In genomic region chr1:209816923-209817322, GRCh38 we compare ENCODE assay signal across 27 cellular contexts. TPM values are rescaled to one million over a fixed set of nuclear protein-coding genes. Genes with fewer than 3 reads are reported as not detected.
"Had no signal": no experiment of that assay in that cellular context is flagged by ENCODE, and none has a peak within 500 bp of the region (broad histone marks: within the 10 kb centered on the region; RNA-seq: fewer than 3 reads in every experiment).

No MANE protein-coding gene starts in this region.

- H3K9me3 Mint-ChIP-seq: activated CD4-positive, alpha-beta T cell treated with anti-CD3 and anti-CD28 coated beads, Interleukin-2, amount 10 ng/mL, durations not matched to agents 24 days and 14 days; activated CD8-positive, alpha-beta T cell treated with anti-CD3 and anti-CD28 coated beads for 36 hours; activated naive CD4-positive, alpha-beta T cell treated with anti-CD3 and anti-CD28 coated beads, Interleukin-2, amount 50 U/mL, for 24 hours; dendritic cell treated with granulocyte-macrophage colony-stimulating factor and Interleukin-4, amounts not matched to agents 40 ng/mL and 50 ng/mL, for 4 days; naive B cell; stimulated activated naive B cell treated with anti-CD40 and anti-IgM and Interleukin-4, amounts not matched to agents 10 μg/mL and 1 μg/mL and 100 μg/mL, for 72 hours had no signal

- H3K4me3 Mint-ChIP-seq: activated CD4-positive, alpha-beta T cell treated with anti-CD3 and anti-CD28 coated beads, Interleukin-2, amount 10 ng/mL, durations not matched to agents 24 days and 14 days; activated CD8-positive, alpha-beta memory T cell treated with anti-CD3 and anti-CD28 coated beads, Interleukin-2, amount 10 ng/mL, durations not matched to agents 7 days and 5 days; activated CD8-positive, alpha-beta T cell treated with anti-CD3 and anti-CD28 coated beads for 36 hours; activated naive CD4-positive, alpha-beta T cell treated with anti-CD3 and anti-CD28 coated beads, Interleukin-2, amount 50 U/mL, for 24 hours; dendritic cell treated with granulocyte-macrophage colony-stimulating factor and Interleukin-4, amounts not matched to agents 40 ng/mL and 50 ng/mL, for 4 days; naive B cell; stimulated activated naive B cell treated with anti-CD40 and anti-IgM and Interleukin-4, amounts not matched to agents 10 μg/mL and 1 μg/mL and 100 μg/mL, for 72 hours; T-helper 17 cell had no signal

- DNase-seq: activated CD4-positive, alpha-beta T cell treated with anti-CD3 and anti-CD28 coated beads, Interleukin-2, amount 10 ng/mL, durations not matched to agents 24 days and 14 days; activated CD8-positive, alpha-beta memory T cell treated with anti-CD3 and anti-CD28 coated beads, Interleukin-2, amount 10 ng/mL, durations not matched to agents 7 days and 5 days; activated CD8-positive, alpha-beta T cell treated with anti-CD3 and anti-CD28 coated beads for 36 hours; activated effector memory CD4-positive, alpha-beta T cell treated with anti-CD3 and anti-CD28 coated beads, Interleukin-2, amount 50 U/mL, for 16 hours; activated T-cell treated with anti-CD3 and anti-CD28 coated beads for 4 hours; anterior cingulate cortex; body of pancreas; caudate nucleus; effector CD8-positive, alpha-beta T cell; head of caudate nucleus; hypothalamus; left colon; mesendoderm; naive B cell; nucleus accumbens; right lobe of liver; small intestine; stimulated activated CD4-positive, alpha-beta T cell treated with anti-CD3 and anti-CD28 coated beads, Interleukin-15, amount 100 ng/mL, for 24 hours; stimulated activated CD8-positive, alpha-beta memory T cell treated with anti-CD3 and anti-CD28 coated beads, Interleukin-4, amount 100 ng/mL, for 48 hours; stimulated activated naive B cell treated with anti-CD40 and anti-IgM and Interleukin-4, amounts not matched to agents 10 μg/mL and 1 μg/mL and 100 μg/mL, for 72 hours; SW 1271; T-helper 17 cell; tibial artery had no signal

- ATAC-seq: activated CD8-positive, alpha-beta memory T cell treated with anti-CD3 and anti-CD28 coated beads, Interleukin-2, amount 10 ng/mL, durations not matched to agents 7 days and 5 days; activated CD8-positive, alpha-beta T cell treated with anti-CD3 and anti-CD28 coated beads for 36 hours; body of pancreas; gastroesophageal sphincter; left colon; right lobe of liver; stimulated activated naive B cell treated with anti-CD40 and anti-IgM and Interleukin-4, amounts not matched to agents 10 μg/mL and 1 μg/mL and 100 μg/mL, for 72 hours; T-helper 17 cell had no signal

- H3K4me1 Mint-ChIP-seq: naive B cell had no signal

- H3K27ac ChIP-seq: gastroesophageal sphincter, right lobe of liver, tibial artery had no signal

- H3K27ac Mint-ChIP-seq: activated CD4-positive, alpha-beta T cell treated with anti-CD3 and anti-CD28 coated beads, Interleukin-2, amount 10 ng/mL, durations not matched to agents 24 days and 14 days; activated CD8-positive, alpha-beta memory T cell treated with anti-CD3 and anti-CD28 coated beads, Interleukin-2, amount 10 ng/mL, durations not matched to agents 7 days and 5 days; activated CD8-positive, alpha-beta T cell treated with anti-CD3 and anti-CD28 coated beads for 36 hours; dendritic cell treated with granulocyte-macrophage colony-stimulating factor and Interleukin-4, amounts not matched to agents 40 ng/mL and 50 ng/mL, for 4 days; stimulated activated naive B cell treated with anti-CD40 and anti-IgM and Interleukin-4, amounts not matched to agents 10 μg/mL and 1 μg/mL and 100 μg/mL, for 72 hours had no signal

- H3K27me3 ChIP-seq: body of pancreas, right lobe of liver had no signal

- H3K4me1 ChIP-seq: body of pancreas, gastroesophageal sphincter, right lobe of liver, tibial artery had no signal

- H3K36me3 Mint-ChIP-seq: activated CD8-positive, alpha-beta memory T cell treated with anti-CD3 and anti-CD28 coated beads, Interleukin-2, amount 10 ng/mL, durations not matched to agents 7 days and 5 days; activated naive CD4-positive, alpha-beta T cell treated with anti-CD3 and anti-CD28 coated beads, Interleukin-2, amount 50 U/mL, for 24 hours; naive B cell; stimulated activated naive B cell treated with anti-CD40 and anti-IgM and Interleukin-4, amounts not matched to agents 10 μg/mL and 1 μg/mL and 100 μg/mL, for 72 hours had no signal

- H3K4me3 ChIP-seq: body of pancreas, gastroesophageal sphincter, right lobe of liver, tibial artery had no signal

- H3K36me3 ChIP-seq: gastroesophageal sphincter, right lobe of liver, tibial artery had no signal

- H3K9me3 ChIP-seq: body of pancreas, gastroesophageal sphincter, right lobe of liver, tibial artery had no signal

RNA-seq across cellular contexts. Expression of gene IRF6, which starts 11.0 kb away (rescaled TPM):
- polyA plus RNA-seq: neural cell had no signal
